23 cellular contexts compared by ENCODE assay signal in genomic region chr19:46394398-46394797, GRCh38. TPM values are rescaled to one million over a fixed set of nuclear protein-coding genes. Genes with fewer than 3 reads are reported as not detected.
DNase-seq lines count a peak whose midpoint lies in the region; ATAC-seq, FAIRE-seq and TF ChIP-seq lines count a peak whose summit lies in the region.
"Had no signal": no experiment of that assay in that cellular context is flagged by ENCODE, and none has a peak within 500 bp of the region (broad histone marks: within the 10 kb centered on the region; RNA-seq: fewer than 3 reads in every experiment).

No MANE protein-coding gene starts in this region.

- no peak overlapping the region for H3K4me3 Mint-ChIP-seq in type B pancreatic cell
- H3K4me3 Mint-ChIP-seq in immature natural killer cell: peak overlapping the region in 1 of 5 donors; percentile 43
- H3K4me3 Mint-ChIP-seq: activated T-helper 17 cell treated with anti-CD3 and anti-CD28 coated beads, Interleukin-2, amount 50 U/mL, for 72 hours had no signal

- H4K20me1 ChIP-seq in OCI-LY7 (ENCODE audit: insufficient read depth, low read length): no peaks in the 10 kb centered on the region
- H4K20me1 ChIP-seq in K562 (replicated peaks; ENCODE audit: control insufficient read depth, insufficient read depth, low read length): no peaks in the 10 kb centered on the region
- no peaks in the 10 kb centered on the region for H4K20me1 ChIP-seq in hepatocyte (ENCODE audit: insufficient read depth, poor library complexity, severe bottlenecking)

- no peaks in the 10 kb centered on the region for H3K27me3 Mint-ChIP-seq in type B pancreatic cell
- H3K27me3 Mint-ChIP-seq in immature natural killer cell (ENCODE audit: low read depth in 3 of 3): peaks cover 2 to 4% (median 2%) of the 10 kb centered on the region in 3 donors

- intact Hi-C loops in cardiac septum (cut with DNase I): loop anchor here (2.0 kb wide), 1 partner anchor 94 kb away; no protein-coding TSS in a partner anchor
- intact Hi-C loops in heart right ventricle (cut with DNase I): loop anchor here in 9 of 10 donors (2.0 to 10.0 kb wide), 6 partner anchors 92 to 120 kb away; no protein-coding TSS in a partner anchor
- intact Hi-C loops in OCI-LY7 (cut with micrococcal nuclease; ENCODE audit: unreplicated experiment): loop anchor here (2.0 kb wide), 2 partner anchors 48 to 114 kb away; partner anchors contain the start of gene PPP5C
- intact Hi-C loops in K562 (cut with micrococcal nuclease): no loop called here

- DNase-seq in cardiac septum (ENCODE audit: low spot score) (peak; percentile 22), heart right ventricle (no peak), OCI-LY7 (ENCODE audit: low spot score) (no peak), K562 (ENCODE audit: extremely low read depth in 1 of 4, low spot score in 3 of 4) (no peak), type B pancreatic cell (ENCODE audit: extremely low spot score, unreplicated experiment) (no peak), immature natural killer cell (no peak), NCI-H1105 (lab: John Stamatoyannopoulos, UW) (no peak), hepatocyte (ENCODE audit: low spot score) (no peak)
- DNase-seq: central memory CD4-positive, alpha-beta T cell; DMS153; Kasumi-1; NCI-H1436 treated with DMSO at 0.1 percent for 48 hours; stimulated activated CD8-positive, alpha-beta memory T cell treated with anti-CD3 and anti-CD28 coated beads, Interleukin-4, amount 100 ng/mL, for 48 hours; substantia nigra; uterus had no signal

- H3K4me3 ChIP-seq in heart right ventricle: no peak overlapping the region
- H3K4me3 ChIP-seq in OCI-LY7 (ENCODE audit: low read depth, low read length, poor library complexity, severe bottlenecking): no peak overlapping the region
- H3K4me3 ChIP-seq in K562: no peak overlapping the region
- H3K4me3 ChIP-seq in hepatocyte: no peak overlapping the region
- H3K4me3 ChIP-seq: adrenal gland, mucosa of descending colon, uterus had no signal

- H3K9me1 ChIP-seq in K562 (ENCODE audit: control insufficient read depth, insufficient read depth, low read length): no peaks in the 10 kb centered on the region

- TF ChIP-seq POLR2A in K562 (conservative IDR thresholded peaks at IDR 0.05): no peak

- H3K9me3 ChIP-seq in heart right ventricle: no peaks in the 10 kb centered on the region
- no peaks in the 10 kb centered on the region for H3K9me3 ChIP-seq in OCI-LY7 (ENCODE audit: low read length)
- no peaks in the 10 kb centered on the region for H3K9me3 ChIP-seq in K562 (replicated peaks; ENCODE audit: control insufficient read depth, insufficient read depth, low read depth, low read length)
- H3K9me3 ChIP-seq in hepatocyte (ENCODE audit: low read depth): no peaks in the 10 kb centered on the region
- H3K9me3 ChIP-seq: adrenal gland, mucosa of descending colon, uterus had no signal

- no peak overlapping the region for H3K9ac ChIP-seq in K562 (ENCODE audit: insufficient read depth in 1 of 2, low read depth in 2 of 2, low read length in 2 of 2)

- no peaks in the 10 kb centered on the region for H3K79me2 ChIP-seq in OCI-LY7 (ENCODE audit: insufficient read depth, low read depth, low read length)
- H3K79me2 ChIP-seq in K562 (ENCODE audit: control insufficient read depth, insufficient read depth, low read length): no peaks in the 10 kb centered on the region
- peaks cover 3% of the 10 kb centered on the region for H3K79me2 ChIP-seq in hepatocyte

- H3K27ac ChIP-seq in heart right ventricle (no peak overlapping the region), OCI-LY7 (ENCODE audit: low read depth, low read length, poor library complexity, severe bottlenecking) (no peak overlapping the region), K562 (ENCODE audit: extremely low read depth, low read depth, low read length) (no peak overlapping the region), hepatocyte (no peak overlapping the region)
- H3K27ac ChIP-seq: adrenal gland, C4-2B had no signal

- H3K27ac Mint-ChIP-seq in type B pancreatic cell (peak overlapping the region; percentile 34), immature natural killer cell (no peak overlapping the region)
- H3K27ac Mint-ChIP-seq: activated T-helper 17 cell treated with anti-CD3 and anti-CD28 coated beads, Interleukin-2, amount 50 U/mL, for 72 hours had no signal

- CTCF ChIA-PET in OCI-LY7 (lab: Charles Lee; ENCODE audit: unreplicated experiment): no interaction called here
- CTCF ChIA-PET in K562 (lab: Yijun Ruan, JAX; ENCODE audit: low intra/inter-chr PET ratio): interaction anchor here (0.5 to 13.2 kb wide), 6 partner anchors 22 to 366 kb away, joined by 3 to 325 read pairs (median 4); no protein-coding TSS in a partner anchor

- H3K27me3 ChIP-seq in heart right ventricle (peaks cover 0 to 9% (median 0%) of the 10 kb centered on the region in 7 donors), K562 (ENCODE audit: control insufficient read depth in 2 of 2, insufficient read depth in 2 of 2, low read length in 2 of 2) (peaks cover 5 to 8% of the 10 kb centered on the region in 2 experiments; a peak in 2 of 5 replicates), hepatocyte (no peaks in the 10 kb centered on the region)
- H3K27me3 ChIP-seq: adrenal gland, uterus had no signal

- H2AFZ ChIP-seq in OCI-LY7 (ENCODE audit: low read length): no peak overlapping the region
- no peak overlapping the region for H2AFZ ChIP-seq in K562 (ENCODE audit: low read depth, low read length)
- H2AFZ ChIP-seq in hepatocyte: no peak overlapping the region

- in situ Hi-C loops in K562 (cut with MboI): no loop called here

- TF ChIP-seq EP300 in K562 (IDR thresholded peaks at IDR 0.05; ENCODE audit: low read length): no peak

- BruUV-seq in OCI-LY7 (replicated peaks; lab: Mats Ljungman, UMichigan) (TSS peak; percentile 62), K562 (replicated peaks; lab: Mats Ljungman, UMichigan) (no TSS peak)

- H3K4me1 Mint-ChIP-seq in type B pancreatic cell (ENCODE audit: unreplicated experiment): peaks cover 24% of the 10 kb centered on the region
- peaks cover 4 to 6% of the 10 kb centered on the region in 2 donors for H3K4me1 Mint-ChIP-seq in immature natural killer cell
- H3K4me1 Mint-ChIP-seq: activated T-helper 17 cell treated with anti-CD3 and anti-CD28 coated beads, Interleukin-2, amount 50 U/mL, for 72 hours had no signal

- H3K9me2 ChIP-seq in OCI-LY7 (ENCODE audit: insufficient read depth, low read length): no peaks in the 10 kb centered on the region
- H3K9me2 ChIP-seq in hepatocyte (replicated peaks; ENCODE audit: insufficient read depth): no peaks in the 10 kb centered on the region

- no peak for TF ChIP-seq RAD21 in K562 (CRISPR knock-in tag; conservative IDR thresholded peaks at IDR 0.05 in 1 of 2, IDR thresholded peaks at IDR 0.05 in 1 of 2)

- FAIRE-seq in K562 (lab: Jason Lieb, UNC): peak; percentile 35

- peaks cover 0 to 39% (median 19%) of the 10 kb centered on the region in 9 donors for H3K36me3 ChIP-seq in heart right ventricle
- peaks cover 39% of the 10 kb centered on the region for H3K36me3 ChIP-seq in OCI-LY7 (ENCODE audit: insufficient read depth, low read length)
- peaks cover 28% of the 10 kb centered on the region; the same call in 2 of the 3 replicates for H3K36me3 ChIP-seq in K562 (ENCODE audit: control insufficient read depth, insufficient read depth, low read length)
- no peaks in the 10 kb centered on the region for H3K36me3 ChIP-seq in hepatocyte (replicated peaks; ENCODE audit: insufficient read depth, low read depth)
- H3K36me3 ChIP-seq: uterus had no signal

- H3K4me2 ChIP-seq in OCI-LY7 (ENCODE audit: low read length) (no peak overlapping the region), K562 (ENCODE audit: insufficient read depth, low read length) (no peak overlapping the region), hepatocyte (no peak overlapping the region)

- peaks cover 0 to 13% (median 0%) of the 10 kb centered on the region in 9 donors for H3K4me1 ChIP-seq in heart right ventricle
- H3K4me1 ChIP-seq in OCI-LY7 (ENCODE audit: insufficient read depth, low read length, poor library complexity, severe bottlenecking): peaks cover under 1% of the 10 kb centered on the region
- peaks cover 0 to 23% of the 10 kb centered on the region in 2 experiments; a peak in 2 of 5 replicates for H3K4me1 ChIP-seq in K562 (replicated peaks in 1 of 2; ENCODE audit: control insufficient read depth in 2 of 2, insufficient read depth in 2 of 2, low read length in 2 of 2)
- H3K4me1 ChIP-seq in hepatocyte (ENCODE audit: insufficient read depth): peaks cover 21% of the 10 kb centered on the region
- H3K4me1 ChIP-seq: adrenal gland, uterus had no signal

- WGBS in heart right ventricle, 2 donors: 93 to 95% methylated on average over 5 of the region's 5 CpGs
- WGBS in K562 (ENCODE audit: insufficient coverage, low coverage, missing lambda C conversion rate): 62% methylated on average over 5 of the region's 5 CpGs
- WGBS in hepatocyte (ENCODE audit: low lambda C conversion rate, missing lambda C conversion rate): 91% methylated on average over 5 of the region's 5 CpGs

- POLR2A ChIA-PET in OCI-LY7 (lab: Charles Lee) (interaction anchor here (0.6 to 0.9 kb wide), 2 partner anchors 60 to 131 kb away, joined by 3 to 4 read pairs; no protein-coding TSS in a partner anchor), K562 (lab: Yijun Ruan, JAX) (no interaction called here)

- ATAC-seq in heart right ventricle: no peak
- no peak for ATAC-seq in K562
- ATAC-seq: activated T-helper 17 cell treated with anti-CD3 and anti-CD28 coated beads, Interleukin-2, amount 50 U/mL, for 72 hours; left lobe of liver; mucosa of descending colon; Panc1 had no signal

- peaks cover 13% of the 10 kb centered on the region for H3K36me3 Mint-ChIP-seq in type B pancreatic cell
- H3K36me3 Mint-ChIP-seq in immature natural killer cell: peaks cover 4 to 19% (median 9%) of the 10 kb centered on the region in 3 donors

- TF ChIP-seq CTCF in heart right ventricle (IDR thresholded peaks at IDR 0.05) (no peak), OCI-LY7 (conservative IDR thresholded peaks at IDR 0.05; ENCODE audit: low read length) (no peak), K562 (IDR thresholded peaks at IDR 0.05 in 2 of 3, conservative IDR thresholded peaks at IDR 0.05 in 1 of 3; ENCODE audit: insufficient read depth in 2 of 3, low read depth in 1 of 3, low read length in 3 of 3) (no peak), type B pancreatic cell (conservative IDR thresholded peaks at IDR 0.05) (no peak), hepatocyte (IDR thresholded peaks at IDR 0.05; ENCODE audit: poor library complexity) (no peak)

- H3K9me3 Mint-ChIP-seq in type B pancreatic cell (no peaks in the 10 kb centered on the region), immature natural killer cell (no peaks in the 10 kb centered on the region)
- H3K9me3 Mint-ChIP-seq: activated T-helper 17 cell treated with anti-CD3 and anti-CD28 coated beads, Interleukin-2, amount 50 U/mL, for 72 hours had no signal

RNA-seq across cellular contexts. Expression of gene CCDC8, which starts 19.0 kb away (rescaled TPM):
- 34.2 TPM for total RNA-seq in cardiac septum
- total RNA-seq in heart right ventricle: 10 to 100 TPM; 21.3 to 37.3 (median 28.6) TPM
- 10 to 100 TPM; 14.4 to 15.0 TPM for polyA plus RNA-seq in heart right ventricle
- 0.09 TPM in 1 of 2 replicates, not detected in the other for total RNA-seq in OCI-LY7 (2014; rRNA removed; shearing (Covaris generic))
- total RNA-seq in OCI-LY7 (2022): 0.10 TPM in 1 of 2 replicates, not detected in the other
- 10.0 and 21.6 TPM in 2 replicates for total RNA-seq in K562 (2011; cell fraction: chromatin; rRNA removed; ENCODE audit: low replicate concordance)
- total RNA-seq in K562 (2011; cell fraction: nucleolus; rRNA removed): 20.5 and 23.5 TPM in 2 replicates
- 15.2 and 15.6 TPM in 2 replicates for total RNA-seq in K562 (2011; cell fraction: nucleoplasm; rRNA removed)
- 30.8 and 32.4 TPM in 2 replicates for total RNA-seq in K562 (2014; rRNA removed)
- 6.6 and 9.7 TPM in 2 replicates for total RNA-seq in K562 (2014; rRNA removed; fragmentation: Illumina TruSeq; extraction: Trizol)
- 21.6 and 22.3 TPM in 2 replicates for total RNA-seq in K562 (2015; rRNA removed; fragmentation: Illumina TruSeq; extraction: Trizol)
- 21.9 and 22.5 TPM in 2 replicates for total RNA-seq in K562 (2021)
- polyA plus RNA-seq in K562 (2011; rRNA removed): 8.0 and 9.1 TPM in 2 replicates
- 7.9 and 13.0 TPM in 2 replicates for polyA plus RNA-seq in K562 (2011; cell fraction: cytosol; rRNA removed)
- 6.3 and 8.5 TPM in 2 replicates for polyA plus RNA-seq in K562 (2011; cell fraction: nucleus; rRNA removed)
- polyA plus RNA-seq in K562 (2012): 13.6 and 17.1 TPM in 2 replicates
- polyA plus RNA-seq in K562 (2014; fragmentation: Illumina TruSeq; extraction: Trizol): 15.6 and 17.8 TPM in 2 replicates
- polyA plus RNA-seq in K562 (2014; fragmentation: Nextera tagmentation; extraction: Ambion mirVana): 1 to 10 TPM in 1 of 2 experiments, under 1 TPM in 1; 0.68 to 1.5 TPM
- 19.9 and 20.8 TPM in 2 replicates for polyA plus RNA-seq in K562 (2014; rRNA removed)
- 6.3 and 7.7 TPM in 2 replicates for polyA minus RNA-seq in K562 (2011; rRNA and poly(A)+ RNA removed)
- 9.2 and 11.5 TPM in 2 replicates for polyA minus RNA-seq in K562 (2011; cell fraction: cytosol; rRNA and poly(A)+ RNA removed)
- 6.5 and 12.2 TPM in 2 replicates for polyA minus RNA-seq in K562 (2011; cell fraction: nucleus; rRNA and poly(A)+ RNA removed)
- 22.1 and 29.3 TPM in 2 replicates for total RNA-seq in type B pancreatic cell (ENCODE audit: low replicate concordance)
- polyA plus RNA-seq in immature natural killer cell: not detected
- total RNA-seq in hepatocyte: 36.4 and 51.7 TPM in 2 replicates
- 46.8 and 55.9 TPM in 2 replicates for polyA plus RNA-seq in hepatocyte
- total RNA-seq: activated T-helper 17 cell treated with anti-CD3 and anti-CD28 coated beads, Interleukin-2, amount 50 U/mL, for 72 hours had no signal

RNA-seq across cellular contexts. Expression of gene PNMA8C, which starts 34.3 kb away (rescaled TPM):
- total RNA-seq in cardiac septum: 0.16 TPM
- under 1 TPM in 5 of 10 donors, not detected in 5; 0.07 to 0.13 (median 0.08) TPM for total RNA-seq in heart right ventricle
- polyA plus RNA-seq in heart right ventricle: under 1 TPM; 0.01 to 0.07 TPM
- total RNA-seq in OCI-LY7 (2014; rRNA removed; shearing (Covaris generic)): 1.0 and 1.5 TPM in 2 replicates
- 4.3 and 4.9 TPM in 2 replicates for total RNA-seq in OCI-LY7 (2022)
- total RNA-seq in K562 (2011; cell fraction: chromatin; rRNA removed; ENCODE audit: low replicate concordance): 0.12 TPM in 1 of 2 replicates, not detected in the other
- not detected in 2 replicates for total RNA-seq in K562 (2011; cell fraction: nucleolus; rRNA removed)
- total RNA-seq in K562 (2011; cell fraction: nucleoplasm; rRNA removed): not detected in 2 replicates
- total RNA-seq in K562 (2014; rRNA removed): 0.04 and 0.05 TPM in 2 replicates
- not detected in 2 replicates for total RNA-seq in K562 (2014; rRNA removed; fragmentation: Illumina TruSeq; extraction: Trizol)
- total RNA-seq in K562 (2015; rRNA removed; fragmentation: Illumina TruSeq; extraction: Trizol): 0.04 TPM in 1 of 2 replicates, not detected in the other
- 0.04 TPM in 1 of 2 replicates, not detected in the other for total RNA-seq in K562 (2021)
- 0.01 TPM in 1 of 2 replicates, not detected in the other for polyA plus RNA-seq in K562 (2011; rRNA removed)
- polyA plus RNA-seq in K562 (2011; cell fraction: cytosol; rRNA removed): 0.01 TPM in 2 replicates
- polyA plus RNA-seq in K562 (2011; cell fraction: nucleus; rRNA removed): 0.03 TPM in 1 of 2 replicates, not detected in the other
- 0.03 and 0.05 TPM in 2 replicates for polyA plus RNA-seq in K562 (2012)
- not detected in 2 replicates for polyA plus RNA-seq in K562 (2014; fragmentation: Illumina TruSeq; extraction: Trizol)
- polyA plus RNA-seq in K562 (2014; fragmentation: Nextera tagmentation; extraction: Ambion mirVana): not detected
- polyA plus RNA-seq in K562 (2014; rRNA removed): 0.05 TPM in 1 of 2 replicates, not detected in the other
- polyA minus RNA-seq in K562 (2011; rRNA and poly(A)+ RNA removed): not detected in 2 replicates
- not detected in 2 replicates for polyA minus RNA-seq in K562 (2011; cell fraction: cytosol; rRNA and poly(A)+ RNA removed)
- polyA minus RNA-seq in K562 (2011; cell fraction: nucleus; rRNA and poly(A)+ RNA removed): 0.11 TPM in 1 of 2 replicates, not detected in the other
- 0.10 and 2.0 TPM in 2 replicates for total RNA-seq in type B pancreatic cell (ENCODE audit: low replicate concordance)
- under 1 TPM in 1 of 3 donors, not detected in 2; 0.04 TPM for polyA plus RNA-seq in immature natural killer cell
- 0.27 TPM in 1 of 2 replicates, not detected in the other for total RNA-seq in hepatocyte
- polyA plus RNA-seq in hepatocyte: not detected in 2 replicates
- total RNA-seq: activated T-helper 17 cell treated with anti-CD3 and anti-CD28 coated beads, Interleukin-2, amount 50 U/mL, for 72 hours; esophagus mucosa; glomerular endothelial cell; left lobe of liver had no signal

RNA-seq across cellular contexts. Expression of gene PPP5C, which starts 47.5 kb away (rescaled TPM):
- total RNA-seq in cardiac septum (82.8 TPM), heart right ventricle (10 to 100 TPM; 69.9 to 89.5 (median 76.5) TPM), OCI-LY7 (2022) (103 and 105 TPM in 2 replicates), K562 (2014; rRNA removed) (109 and 143 TPM in 2 replicates), K562 (2014; rRNA removed; fragmentation: Illumina TruSeq; extraction: Trizol) (60.3 and 69.4 TPM in 2 replicates), K562 (2015; rRNA removed; fragmentation: Illumina TruSeq; extraction: Trizol) (86.3 and 88.6 TPM in 2 replicates), K562 (2021) (99.9 and 108 TPM in 2 replicates), type B pancreatic cell (ENCODE audit: low replicate concordance) (68.3 and 99.5 TPM in 2 replicates), hepatocyte (48.6 and 51.2 TPM in 2 replicates)
- polyA plus RNA-seq in heart right ventricle (10 to 100 TPM; 51.6 to 80.3 TPM), K562 (2011; rRNA removed) (131 and 136 TPM in 2 replicates), K562 (2014; fragmentation: Illumina TruSeq; extraction: Trizol) (163 and 166 TPM in 2 replicates), K562 (2014; fragmentation: Nextera tagmentation; extraction: Ambion mirVana) (1 to 10 TPM; 1.9 to 4.9 TPM), K562 (2014; rRNA removed) (134 and 145 TPM in 2 replicates), immature natural killer cell (10 to 100 TPM; 25.0 to 80.9 (median 63.8) TPM), hepatocyte (67.6 and 68.8 TPM in 2 replicates)
- 110 and 118 TPM in 2 replicates for total RNA-seq in OCI-LY7 (2014; rRNA removed; shearing (Covaris generic))
- total RNA-seq in K562 (2011; cell fraction: chromatin; rRNA removed; ENCODE audit: low replicate concordance): 203 and 276 TPM in 2 replicates
- total RNA-seq in K562 (2011; cell fraction: nucleolus; rRNA removed): 178 and 192 TPM in 2 replicates
- total RNA-seq in K562 (2011; cell fraction: nucleoplasm; rRNA removed): 188 and 196 TPM in 2 replicates
- 165 and 193 TPM in 2 replicates for polyA plus RNA-seq in K562 (2011; cell fraction: cytosol; rRNA removed)
- polyA plus RNA-seq in K562 (2011; cell fraction: nucleus; rRNA removed): 282 and 334 TPM in 2 replicates
- polyA plus RNA-seq in K562 (2012): 81.0 and 88.2 TPM in 2 replicates
- 119 and 149 TPM in 2 replicates for polyA minus RNA-seq in K562 (2011; rRNA and poly(A)+ RNA removed)
- polyA minus RNA-seq in K562 (2011; cell fraction: cytosol; rRNA and poly(A)+ RNA removed): 72.9 and 88.8 TPM in 2 replicates
- 84.4 and 101 TPM in 2 replicates for polyA minus RNA-seq in K562 (2011; cell fraction: nucleus; rRNA and poly(A)+ RNA removed)

Comparison
In these comparisons a context has a peak if more than half of its experiments do, and no peak if none do; other contexts are left out.
1. RNA of gene CCDC8, which starts 19.0 kb away (total RNA-seq): 36.4 to 51.7 TPM in hepatocyte, 34.2 TPM in cardiac septum (single experiment), 22.1 to 29.3 TPM in type B pancreatic cell, 21.3 to 37.3 TPM in heart right ventricle and 6.6 to 32.4 TPM in K562; 0.09 to 0.10 TPM in OCI-LY7; every median in the first group is over 4 times any median in the second.